In the genomic region with DNA sequence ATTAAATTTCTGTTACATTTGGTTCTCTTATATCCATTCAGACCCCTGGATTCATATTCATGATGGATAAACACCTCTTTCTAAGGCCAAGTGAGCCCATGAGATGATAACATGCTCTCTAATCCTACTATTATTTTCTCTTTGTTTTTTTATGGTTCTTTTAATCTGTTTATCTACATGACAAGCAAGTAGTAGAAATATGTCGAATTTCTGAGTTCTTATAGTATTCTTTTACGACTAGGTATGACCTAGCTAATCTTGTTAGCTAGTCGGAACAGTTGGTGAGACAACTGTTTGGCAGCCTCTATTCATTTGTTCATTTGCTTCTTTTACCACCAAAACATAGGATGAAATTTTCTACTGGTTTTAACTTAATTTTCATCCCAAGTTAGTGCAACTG, we compare ENCODE assay signal across 13 cellular contexts.
DNase-seq lines count a peak whose midpoint lies in the region; ATAC-seq and TF ChIP-seq lines count a peak whose summit lies in the region.
"Had no signal": no experiment of that assay in that cellular context is flagged by ENCODE, and none has a peak within 500 bp of the region (broad histone marks: within the 10 kb centered on the region; RNA-seq: fewer than 3 reads in every experiment).

No MANE protein-coding gene starts in this region.

- H3K18ac ChIP-seq in mesenchymal stem cell (ENCODE audit: low read depth in 1 of 2, low read length in 2 of 2) = peak overlapping the region in 1 of 2 experiments; percentile 89

- H4K91ac ChIP-seq in mesenchymal stem cell (ENCODE audit: low read length) = no peak overlapping the region

- H2BK15ac ChIP-seq in mesenchymal stem cell (ENCODE audit: low read depth, poor library complexity, severe bottlenecking) = peak overlapping the region; percentile 44

- BruUV-seq in A673 (replicated peaks; lab: Mats Ljungman, UMichigan) = no TSS peak

- no peak overlapping the region for H2BK120ac ChIP-seq in mesenchymal stem cell (ENCODE audit: low read depth, low read length)

- H2AFZ ChIP-seq in mesenchymal stem cell (ENCODE audit: low read depth, low read length) = no peak overlapping the region

- no peak overlapping the region for H3K23ac ChIP-seq in mesenchymal stem cell (ENCODE audit: low read length in 2 of 2)

- peak overlapping the region in 1 of 2 experiments; percentile 69 for H2BK12ac ChIP-seq in mesenchymal stem cell (ENCODE audit: low read length in 2 of 2)

- H3K27me3 ChIP-seq in A673 (replicated peaks; ENCODE audit: insufficient read depth, low read depth, low read length, poor library complexity) (no peaks in the 10 kb centered on the region), mesenchymal stem cell (ENCODE audit: control insufficient read depth in 1 of 2, insufficient read depth in 1 of 2, low read length in 2 of 2) (no peaks in the 10 kb centered on the region)
- H3K27me3 ChIP-seq: SJCRH30 had no signal

- H3K36me3 ChIP-seq in A673 (ENCODE audit: insufficient read depth, low read length, poor library complexity, severe bottlenecking) (peaks cover 22% of the 10 kb centered on the region), mesenchymal stem cell (ENCODE audit: control insufficient read depth in 1 of 2, insufficient read depth in 2 of 2, low read depth in 1 of 2, low read length in 2 of 2) (no peaks in the 10 kb centered on the region)
- H3K36me3 ChIP-seq: SJCRH30 had no signal

- CTCF ChIA-PET in A673 (lab: Charles Lee) = no interaction called here

- no peak overlapping the region for H3K4me2 ChIP-seq in mesenchymal stem cell (ENCODE audit: low read length, poor library complexity, severe bottlenecking)

- peak; percentile 73 for DNase-seq in A673 (ENCODE audit: low spot score)
- DNase-seq in LHCN-M2 (ENCODE audit: low read depth) = peak; percentile 30
- peak; percentile 7 for DNase-seq in astrocyte of the hippocampus (ENCODE audit: low read depth, low spot score)
- DNase-seq in mesenchymal stem cell = no peak
- no peak for DNase-seq in HPDE6-E6E7 (ENCODE audit: extremely low spot score)
- no peak for DNase-seq in activated naive CD4-positive, alpha-beta T cell (lab: John Stamatoyannopoulos, UW)
- DNase-seq: CD4-positive, alpha-beta T cell; GOT3; NCI-H2029 treated with DMSO at 0.1 percent for 48 hours; NCI-H524 had no signal

- H3K14ac ChIP-seq in mesenchymal stem cell (ENCODE audit: low read length in 2 of 2) = no peak overlapping the region

- H4K8ac ChIP-seq in mesenchymal stem cell (ENCODE audit: low read length) = no peak overlapping the region

- no peak overlapping the region for H3K9ac ChIP-seq in mesenchymal stem cell (ENCODE audit: low read length)

- 100% methylated on average over 2 of the region's 3 CpGs for WGBS in mesenchymal stem cell

- H2BK5ac ChIP-seq in mesenchymal stem cell (ENCODE audit: low read depth, low read length, poor library complexity, severe bottlenecking) = no peak overlapping the region

- peak overlapping the region; percentile 44 for H2AK5ac ChIP-seq in mesenchymal stem cell (ENCODE audit: low read length, severe bottlenecking)

- no peak for ATAC-seq in GM19397 (IDR thresholded peaks at IDR 0.05; ENCODE audit: unreplicated experiment)
- ATAC-seq: HepG2 had no signal

- intact Hi-C loops in A673 (cut with micrococcal nuclease; ENCODE audit: unreplicated experiment) = no loop called here

- no peak overlapping the region for H3K4me3 ChIP-seq in A673 (ENCODE audit: low read depth, low read length, poor library complexity, severe bottlenecking)
- no peak overlapping the region for H3K4me3 ChIP-seq in mesenchymal stem cell (ENCODE audit: insufficient read depth in 1 of 2, low read depth in 1 of 2, low read length in 2 of 2)
- H3K4me3 ChIP-seq: SJCRH30 had no signal

- H3K4ac ChIP-seq in mesenchymal stem cell (ENCODE audit: low read depth in 1 of 2, low read length in 2 of 2) = peak overlapping the region in 1 of 2 experiments; percentile 58

- no peaks in the 10 kb centered on the region for H3K79me1 ChIP-seq in mesenchymal stem cell (replicated peaks; ENCODE audit: low read length, poor library complexity, severe bottlenecking)

- POLR2A ChIA-PET in A673 (lab: Charles Lee; ENCODE audit: low non-redundant PET) = interaction anchor here (0.6 to 0.9 kb wide), 2 partner anchors 16 to 23 kb away, joined by 4 read pairs; no protein-coding TSS in a partner anchor

- TF ChIP-seq CTCF in A673 (conservative IDR thresholded peaks at IDR 0.05; ENCODE audit: low read depth, low read length) = no peak

- H3K9me3 ChIP-seq in A673 (ENCODE audit: low read depth, low read length, poor library complexity, severe bottlenecking) (no peaks in the 10 kb centered on the region), mesenchymal stem cell (ENCODE audit: control insufficient read depth, low read length) (no peaks in the 10 kb centered on the region)
- H3K9me3 ChIP-seq: SJCRH30 had no signal

- H3K27ac ChIP-seq in A673 (ENCODE audit: low read depth, low read length, poor library complexity, severe bottlenecking) = peak overlapping the region; percentile 93
- no peak overlapping the region for H3K27ac ChIP-seq in mesenchymal stem cell (ENCODE audit: low read length, poor library complexity, severe bottlenecking)
- H3K27ac ChIP-seq: SJCRH30 had no signal

- peaks cover 43% of the 10 kb centered on the region for H3K4me1 ChIP-seq in A673 (ENCODE audit: insufficient read depth, low read length, poor library complexity, severe bottlenecking)
- H3K4me1 ChIP-seq in mesenchymal stem cell (ENCODE audit: control insufficient read depth, insufficient read depth, low read depth, low read length) = no peaks in the 10 kb centered on the region

Comparison
In these comparisons a context has a peak if more than half of its experiments do, and no peak if none do; other contexts are left out.
1. DNase-seq: peak in A673 (single experiment), LHCN-M2 (single experiment) and astrocyte of the hippocampus (single experiment); none in mesenchymal stem cell (single experiment), HPDE6-E6E7 (single experiment) and activated naive CD4-positive, alpha-beta T cell (0 of 4).